In the genomic region with DNA sequence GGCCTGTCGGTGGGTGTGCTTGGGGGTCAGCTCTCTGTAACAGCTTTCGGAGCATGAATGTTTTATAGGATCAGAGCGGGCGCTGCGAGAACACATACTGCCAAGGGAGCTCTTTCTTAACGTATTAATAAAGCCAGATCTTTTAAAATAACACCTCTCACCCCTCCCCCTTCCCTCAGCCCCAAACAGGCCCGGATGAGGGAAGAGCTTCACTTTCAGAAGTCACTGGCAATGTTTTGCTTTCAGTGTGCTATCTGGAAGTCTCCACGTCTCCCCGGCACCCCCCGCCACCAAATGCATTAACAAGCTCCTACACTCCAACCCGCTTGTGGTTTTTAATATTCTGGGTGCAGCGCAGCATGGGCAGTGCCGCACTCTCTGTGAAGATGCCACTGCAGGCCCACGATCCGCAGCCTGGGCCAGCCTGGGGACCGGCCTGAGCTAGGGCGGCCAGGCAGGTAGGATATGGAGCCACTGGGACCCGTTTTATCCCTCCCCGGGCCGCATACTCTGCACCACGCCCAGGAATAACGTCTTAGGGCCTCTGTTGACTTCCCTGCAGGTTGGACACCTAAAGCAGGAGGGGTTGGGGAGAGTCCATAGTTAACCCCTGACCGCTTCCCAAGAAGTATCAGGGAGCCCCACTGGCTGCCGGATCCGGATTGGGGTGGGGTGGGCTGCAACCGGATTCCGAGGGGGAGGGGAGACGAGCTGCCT, we compare ENCODE assay signal across 16 cellular contexts. TPM values are rescaled to one million over a fixed set of nuclear protein-coding genes. Genes with fewer than 3 reads are reported as not detected.
DNase-seq lines count a peak whose midpoint lies in the region; ATAC-seq, FAIRE-seq and TF ChIP-seq lines count a peak whose summit lies in the region.
"Had no signal": no experiment of that assay in that cellular context is flagged by ENCODE, and none has a peak within 500 bp of the region (broad histone marks: within the 10 kb centered on the region; RNA-seq: fewer than 3 reads in every experiment).

No MANE protein-coding gene starts in this region.

- TF ChIP-seq POLR2A in GM12878 (IDR thresholded peaks at IDR 0.05; ENCODE audit: low read depth, low read length) (no peak), upper lobe of left lung (IDR thresholded peaks at IDR 0.05) (no peak)

- BruUV-seq in GM12878 (replicated peaks; lab: Mats Ljungman, UMichigan) = no TSS peak

- peak; percentile 20 for ATAC-seq in GM12878
- no peak for ATAC-seq in upper lobe of left lung (ENCODE audit: low FRiP score in 2 of 2)
- no peak for ATAC-seq in GM19324 (IDR thresholded peaks at IDR 0.05; ENCODE audit: low FRiP score, unreplicated experiment)
- ATAC-seq: left lung had no signal

- no peak for TF ChIP-seq CTCF in GM12878 (IDR thresholded peaks at IDR 0.05 in 2 of 3, conservative IDR thresholded peaks at IDR 0.05 in 1 of 3; ENCODE audit: control insufficient read depth in 2 of 3, extremely low read depth in 1 of 3, insufficient read depth in 1 of 3, low read depth in 3 of 3, low read length in 3 of 3)
- TF ChIP-seq CTCF in upper lobe of left lung (IDR thresholded peaks at IDR 0.05) = no peak

- peaks cover 7% of the 10 kb centered on the region for H3K9me3 Mint-ChIP-seq in activated naive CD4-positive, alpha-beta T cell treated with anti-CD3 and anti-CD28 coated beads, Interleukin-2, amount 10 ng/mL, durations not matched to agents 7 days and 5 days
- H3K9me3 Mint-ChIP-seq in activated CD4-positive, alpha-beta memory T cell treated with anti-CD3 and anti-CD28 coated beads, Interleukin-2, amount 10 ng/mL, durations not matched to agents 7 days and 5 days = peaks cover 3% of the 10 kb centered on the region

- POLR2A ChIA-PET in GM12878 (lab: Charles Lee) = interaction anchor here (1.6 kb wide), 1 partner anchor 9 kb away, joined by 3 read pairs; no protein-coding TSS in a partner anchor
- POLR2A ChIA-PET in activated CD4-positive, alpha-beta memory T cell treated with anti-CD3 and anti-CD28 coated beads, Interleukin-2, amount 10 ng/mL, durations not matched to agents 7 days and 5 days (lab: Charles Lee) = interaction anchor here (1.0 to 1.2 kb wide), 2 partner anchors 9 to 17 kb away, joined by 3 to 4 read pairs; no protein-coding TSS in a partner anchor

- H3K4me2 ChIP-seq in GM12878 (ENCODE audit: control insufficient read depth, insufficient read depth) = no peak overlapping the region
- H3K4me2 ChIP-seq: smooth muscle cell had no signal

- H3K4me3 ChIP-seq in GM12878 = no peak overlapping the region
- no peak overlapping the region for H3K4me3 ChIP-seq in upper lobe of left lung
- H3K4me3 ChIP-seq: left lung, smooth muscle cell, thoracic aorta had no signal

- RAD21 ChIA-PET in GM12878 (lab: Charles Lee; ENCODE audit: unreplicated experiment) = no interaction called here

- CTCF ChIA-PET in activated naive CD4-positive, alpha-beta T cell treated with anti-CD3 and anti-CD28 coated beads, Interleukin-2, amount 10 ng/mL, durations not matched to agents 7 days and 5 days (lab: Charles Lee) = interaction anchor here (0.9 kb wide), 1 partner anchor 13 kb away, joined by 4 read pairs; no protein-coding TSS in a partner anchor
- CTCF ChIA-PET in GM12878 (lab: Yijun Ruan, JAX) = interaction anchor here (0.7 to 1.5 kb wide), 5 partner anchors 9 to 300 kb away, joined by 3 to 4 read pairs (median 3); a partner anchor contains a TSS
- CTCF ChIA-PET in activated CD4-positive, alpha-beta memory T cell treated with anti-CD3 and anti-CD28 coated beads, Interleukin-2, amount 10 ng/mL, durations not matched to agents 7 days and 5 days (lab: Charles Lee) = interaction anchor here (1.0 to 1.3 kb wide), 2 partner anchors 9 to 12 kb away, joined by 4 to 7 read pairs; no protein-coding TSS in a partner anchor

- no peak for FAIRE-seq in GM12878 (lab: Jason Lieb, UNC)

- in situ Hi-C loops in GM12878 (cut with MboI) = loop anchor here (5.0 to 25.0 kb wide), 2 partner anchors 212 to 1092 kb away; no protein-coding TSS in a partner anchor

- H3K79me2 ChIP-seq in GM12878 (ENCODE audit: control insufficient read depth, insufficient read depth, low read length) = no peaks in the 10 kb centered on the region

- no peak for DNase-seq in activated naive CD4-positive, alpha-beta T cell treated with anti-CD3 and anti-CD28 coated beads, Interleukin-2, amount 10 ng/mL, durations not matched to agents 7 days and 5 days
- DNase-seq in activated naive CD4-positive, alpha-beta T cell (lab: John Stamatoyannopoulos, UW) = no peak
- DNase-seq in GM12878 (ENCODE audit: low read depth, low spot score) (no peak), left kidney (ENCODE audit: low read depth, low spot score) (peak; percentile 66), upper lobe of left lung (no peak), NCI-H128 (lab: John Stamatoyannopoulos, UW; ENCODE audit: unreplicated experiment) (no peak)
- DNase-seq in activated CD4-positive, alpha-beta memory T cell treated with anti-CD3 and anti-CD28 coated beads, Interleukin-2, amount 10 ng/mL, durations not matched to agents 7 days and 5 days = no peak
- DNase-seq: DMS153, NCI-H1092, NCI-H446 treated with DMSO at 0.1 percent for 48 hours, WERI-Rb-1 had no signal

- H3K9ac ChIP-seq in GM12878 (ENCODE audit: control insufficient read depth, insufficient read depth, low read length) = no peak overlapping the region

- H3K9me3 ChIP-seq in GM12878 (replicated peaks; ENCODE audit: control insufficient read depth, insufficient read depth, low read length) (no peaks in the 10 kb centered on the region; the same call in 1 of the 3 replicates), upper lobe of left lung (no peaks in the 10 kb centered on the region)
- H3K9me3 ChIP-seq: left lung, thoracic aorta had no signal

- H3K27ac Mint-ChIP-seq in activated naive CD4-positive, alpha-beta T cell treated with anti-CD3 and anti-CD28 coated beads, Interleukin-2, amount 10 ng/mL, durations not matched to agents 7 days and 5 days = peak overlapping the region; percentile 46
- no peak overlapping the region for H3K27ac Mint-ChIP-seq in activated CD4-positive, alpha-beta memory T cell treated with anti-CD3 and anti-CD28 coated beads, Interleukin-2, amount 10 ng/mL, durations not matched to agents 7 days and 5 days

- TF ChIP-seq EP300 in GM12878 (IDR thresholded peaks at IDR 0.05; ENCODE audit: borderline replicate concordance in 1 of 2, control insufficient read depth in 1 of 2, low read depth in 2 of 2, low read length in 2 of 2) = no peak
- TF ChIP-seq EP300 in upper lobe of left lung (IDR thresholded peaks at IDR 0.05) = no peak

- H3K4me3 Mint-ChIP-seq in activated naive CD4-positive, alpha-beta T cell treated with anti-CD3 and anti-CD28 coated beads, Interleukin-2, amount 10 ng/mL, durations not matched to agents 7 days and 5 days = no peak overlapping the region
- H3K4me3 Mint-ChIP-seq in activated CD4-positive, alpha-beta memory T cell treated with anti-CD3 and anti-CD28 coated beads, Interleukin-2, amount 10 ng/mL, durations not matched to agents 7 days and 5 days = no peak overlapping the region
- H3K4me3 Mint-ChIP-seq: activated T-helper 1 cell treated with anti-CD3 and anti-CD28 coated beads, Interleukin-12 subunit alpha, Interleukin-12 subunit beta, Interleukin-2, Interleukin-4 antibody, amounts not matched to agents 30 ng/mL and 10 ng/mL and 1 ng/mL, durations not matched to agents 14 hours and 24 hours and 36 hours had no signal

- H3K36me3 ChIP-seq in GM12878 (ENCODE audit: control insufficient read depth in 2 of 2, insufficient read depth in 2 of 2, low read length in 1 of 2) = no peaks in the 10 kb centered on the region
- H3K36me3 ChIP-seq in upper lobe of left lung = no peaks in the 10 kb centered on the region
- H3K36me3 ChIP-seq: left lung, thoracic aorta, WERI-Rb-1 had no signal

- WGBS in GM12878 (ENCODE audit: insufficient coverage, insufficient replicate concordance, low lambda C conversion rate, missing lambda C conversion rate) = 46% methylated on average over 27 of the region's 28 CpGs
- WGBS in upper lobe of left lung, 2 donors = 35 to 51% methylated on average over 28 of the region's 28 CpGs

- H3K4me1 Mint-ChIP-seq in activated naive CD4-positive, alpha-beta T cell treated with anti-CD3 and anti-CD28 coated beads, Interleukin-2, amount 10 ng/mL, durations not matched to agents 7 days and 5 days = peaks cover 4% of the 10 kb centered on the region
- peaks cover 5% of the 10 kb centered on the region for H3K4me1 Mint-ChIP-seq in activated CD4-positive, alpha-beta memory T cell treated with anti-CD3 and anti-CD28 coated beads, Interleukin-2, amount 10 ng/mL, durations not matched to agents 7 days and 5 days

- H3K4me1 ChIP-seq in GM12878 (ENCODE audit: control insufficient read depth, insufficient read depth, low read length) (no peaks in the 10 kb centered on the region), upper lobe of left lung (peaks cover 0 to 18% (median 14%) of the 10 kb centered on the region in 4 donors)

- TF ChIP-seq RAD21 in GM12878 (IDR thresholded peaks at IDR 0.05; ENCODE audit: insufficient read depth, low read depth, low read length) = no peak

- H4K20me1 ChIP-seq in GM12878 (ENCODE audit: control insufficient read depth, insufficient read depth) = no peaks in the 10 kb centered on the region

- H3K36me3 Mint-ChIP-seq in activated naive CD4-positive, alpha-beta T cell treated with anti-CD3 and anti-CD28 coated beads, Interleukin-2, amount 10 ng/mL, durations not matched to agents 7 days and 5 days = peaks cover 8% of the 10 kb centered on the region
- peaks cover 17% of the 10 kb centered on the region for H3K36me3 Mint-ChIP-seq in activated CD4-positive, alpha-beta memory T cell treated with anti-CD3 and anti-CD28 coated beads, Interleukin-2, amount 10 ng/mL, durations not matched to agents 7 days and 5 days (ENCODE audit: low read depth)

- H2AFZ ChIP-seq in GM12878 (ENCODE audit: control insufficient read depth, low read depth, low read length) = no peak overlapping the region

- SMC1A ChIA-PET in GM12878 (lab: Charles Lee; ENCODE audit: uncharacterized antibody, unreplicated experiment) = interaction anchor here (0.8 to 1.5 kb wide), 3 partner anchors 9 to 24 kb away, joined by 3 to 6 read pairs (median 3); no protein-coding TSS in a partner anchor

- H3K27ac ChIP-seq in GM12878 (ENCODE audit: control insufficient read depth, insufficient read depth) (no peak overlapping the region), upper lobe of left lung (peak overlapping the region; percentile 3 to 74 (median 36))
- H3K27ac ChIP-seq: thoracic aorta, WERI-Rb-1 had no signal

- H3K27me3 ChIP-seq in GM12878 (replicated peaks in 1 of 2; ENCODE audit: control insufficient read depth in 2 of 2, insufficient read depth in 2 of 2, low read length in 1 of 2) = peaks cover 27 to 30% of the 10 kb centered on the region in 2 experiments
- H3K27me3 ChIP-seq in upper lobe of left lung = peaks cover 0 to 51% (median 29%) of the 10 kb centered on the region in 4 donors

- intact Hi-C loops in GM12878 (cut with micrococcal nuclease; ENCODE audit: unreplicated experiment) = no loop called here

- peaks cover 31% of the 10 kb centered on the region for H3K27me3 Mint-ChIP-seq in activated naive CD4-positive, alpha-beta T cell treated with anti-CD3 and anti-CD28 coated beads, Interleukin-2, amount 10 ng/mL, durations not matched to agents 7 days and 5 days
- peaks cover 69% of the 10 kb centered on the region for H3K27me3 Mint-ChIP-seq in activated CD4-positive, alpha-beta memory T cell treated with anti-CD3 and anti-CD28 coated beads, Interleukin-2, amount 10 ng/mL, durations not matched to agents 7 days and 5 days

RNA-seq across cellular contexts. Expression of a gene that starts 12.6 kb away (rescaled TPM):
- total RNA-seq in GM12878 (2013; cell fraction: nucleolus; rRNA removed) = not detected in 2 replicates
- 0.22 and 0.79 TPM in 2 replicates for total RNA-seq in GM12878 (2014; rRNA removed)
- not detected in 2 replicates for total RNA-seq in GM12878 (2014; rRNA removed; fragmentation: Illumina TruSeq; extraction: Trizol)
- 0.32 and 0.36 TPM in 2 replicates for total RNA-seq in GM12878 (2021)
- polyA plus RNA-seq in GM12878 (2011; ENCODE audit: low read depth) = not detected
- polyA plus RNA-seq in GM12878 (2011; rRNA removed) = 0.06 TPM in 1 of 2 replicates, not detected in the other
- polyA plus RNA-seq in GM12878 (2011; cell fraction: cytosol; rRNA removed) = 0.09 and 0.10 TPM in 2 replicates
- 0.25 and 0.28 TPM in 2 replicates for polyA plus RNA-seq in GM12878 (2011; cell fraction: nucleus; rRNA removed)
- polyA plus RNA-seq in GM12878 (2012) = not detected in 2 replicates
- polyA plus RNA-seq in GM12878 (2014; fragmentation: Illumina TruSeq; extraction: Trizol) = not detected in 2 replicates
- polyA plus RNA-seq in GM12878 (2014; fragmentation: Nextera tagmentation; extraction: Ambion mirVana) = under 1 TPM in 1 of 2 experiments, not detected in 1; 0.04 TPM
- polyA plus RNA-seq in GM12878 (2014; rRNA removed) = not detected in 2 replicates
- not detected for polyA plus RNA-seq in GM12878 (2016; fragmentation: Nextera tagmentation; extraction: Ambion mirVana)
- 0.10 TPM in 1 of 2 replicates, not detected in the other for polyA minus RNA-seq in GM12878 (2011; rRNA and poly(A)+ RNA removed)
- 0.94 and 1.1 TPM in 2 replicates for polyA minus RNA-seq in GM12878 (2011; cell fraction: cytosol; rRNA and poly(A)+ RNA removed)
- polyA minus RNA-seq in GM12878 (2011; cell fraction: nucleus; rRNA and poly(A)+ RNA removed) = 0.38 TPM in 1 of 2 replicates, not detected in the other
- total RNA-seq in upper lobe of left lung = 10 to 100 TPM in 5 of 6 donors, 1 to 10 TPM in 1; 8.9 to 70.3 (median 29.4) TPM
- not detected for total RNA-seq in activated CD4-positive, alpha-beta memory T cell treated with anti-CD3 and anti-CD28 coated beads, Interleukin-2, amount 10 ng/mL, durations not matched to agents 7 days and 5 days
- total RNA-seq: activated T-helper 1 cell treated with anti-CD3 and anti-CD28 coated beads, Interleukin-12 subunit alpha, Interleukin-12 subunit beta, Interleukin-2, Interleukin-4 antibody, amounts not matched to agents 30 ng/mL and 10 ng/mL and 1 ng/mL, durations not matched to agents 14 hours and 24 hours and 36 hours had no signal

RNA-seq across cellular contexts. Expression of a gene that starts 14.6 kb away (rescaled TPM):
- total RNA-seq in GM12878 (2013; cell fraction: nucleolus; rRNA removed) = 9.3 and 9.9 TPM in 2 replicates
- total RNA-seq in GM12878 (2014; rRNA removed) (0.38 and 0.85 TPM in 2 replicates), GM12878 (2014; rRNA removed; fragmentation: Illumina TruSeq; extraction: Trizol) (0.18 and 0.27 TPM in 2 replicates), GM12878 (2021) (0.19 and 0.62 TPM in 2 replicates), upper lobe of left lung (10 to 100 TPM in 4 of 6 donors, 1 to 10 TPM in 2; 4.4 to 19.9 (median 11.4) TPM)
- not detected for polyA plus RNA-seq in GM12878 (2011; ENCODE audit: low read depth)
- polyA plus RNA-seq in GM12878 (2011; rRNA removed) (0.23 and 0.30 TPM in 2 replicates), GM12878 (2014; fragmentation: Illumina TruSeq; extraction: Trizol) (0.18 TPM in 1 of 2 replicates, not detected in the other), GM12878 (2014; fragmentation: Nextera tagmentation; extraction: Ambion mirVana) (under 1 TPM; 0.26 to 0.31 TPM), GM12878 (2014; rRNA removed) (0.11 and 0.27 TPM in 2 replicates), GM12878 (2016; fragmentation: Nextera tagmentation; extraction: Ambion mirVana) (under 1 TPM; 0.11 to 0.50 TPM)
- 0.10 TPM in 1 of 2 replicates, not detected in the other for polyA plus RNA-seq in GM12878 (2011; cell fraction: cytosol; rRNA removed)
- polyA plus RNA-seq in GM12878 (2011; cell fraction: nucleus; rRNA removed) = 0.19 TPM in 1 of 2 replicates, not detected in the other
- 0.27 TPM in 1 of 2 replicates, not detected in the other for polyA plus RNA-seq in GM12878 (2012)
- 0.07 and 0.21 TPM in 2 replicates for polyA minus RNA-seq in GM12878 (2011; rRNA and poly(A)+ RNA removed)
- not detected in 2 replicates for polyA minus RNA-seq in GM12878 (2011; cell fraction: cytosol; rRNA and poly(A)+ RNA removed)
- 0.38 TPM in 1 of 2 replicates, not detected in the other for polyA minus RNA-seq in GM12878 (2011; cell fraction: nucleus; rRNA and poly(A)+ RNA removed)
- not detected for total RNA-seq in activated CD4-positive, alpha-beta memory T cell treated with anti-CD3 and anti-CD28 coated beads, Interleukin-2, amount 10 ng/mL, durations not matched to agents 7 days and 5 days
- total RNA-seq: activated T-helper 1 cell treated with anti-CD3 and anti-CD28 coated beads, Interleukin-12 subunit alpha, Interleukin-12 subunit beta, Interleukin-2, Interleukin-4 antibody, amounts not matched to agents 30 ng/mL and 10 ng/mL and 1 ng/mL, durations not matched to agents 14 hours and 24 hours and 36 hours had no signal

Comparison
In these comparisons a context has a peak if more than half of its experiments do, and no peak if none do; other contexts are left out.
1. RNA of a gene that starts 12.6 kb away (total RNA-seq): 8.9 to 70.3 TPM in upper lobe of left lung; 0.22 to 0.79 TPM in GM12878 and not detected in activated CD4-positive, alpha-beta memory T cell treated with anti-CD3 and anti-CD28 coated beads, Interleukin-2, amount 10 ng/mL, durations not matched to agents 7 days and 5 days; every median in the first group is over 4 times any median in the second.